17 cellular contexts compared by ENCODE assay signal in the genomic region with DNA sequence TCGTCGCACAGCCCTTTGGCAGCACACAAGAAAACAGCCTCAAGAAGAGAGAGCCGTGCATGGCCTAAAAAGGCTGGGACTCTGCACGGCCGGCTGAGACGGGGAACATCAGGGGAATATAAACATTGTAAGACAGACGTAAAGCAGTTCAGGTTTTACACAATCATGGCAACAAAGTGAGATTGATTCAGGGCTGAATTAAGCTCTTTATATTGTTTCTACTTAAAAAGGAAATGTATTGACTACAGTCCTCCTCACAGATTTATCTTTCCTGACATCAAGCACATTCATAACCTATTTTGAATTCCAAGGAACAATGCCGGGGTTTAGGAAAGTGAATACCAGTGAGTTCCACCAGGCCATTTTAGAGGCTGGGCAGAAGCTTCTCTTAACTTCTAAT. TPM values are rescaled to one million over a fixed set of nuclear protein-coding genes. Genes with fewer than 3 reads are reported as not detected.
DNase-seq lines count a peak whose midpoint lies in the region; ATAC-seq and TF ChIP-seq lines count a peak whose summit lies in the region.
"Had no signal": no experiment of that assay in that cellular context is flagged by ENCODE, and none has a peak within 500 bp of the region (broad histone marks: within the 10 kb centered on the region; RNA-seq: fewer than 3 reads in every experiment).

No MANE protein-coding gene starts in this region.

- intact Hi-C loops in natural killer cell (cut with micrococcal nuclease), result no loop called here

- H3K27ac Mint-ChIP-seq in natural killer cell, result no peak overlapping the region
- no peak overlapping the region for H3K27ac Mint-ChIP-seq in stimulated activated effector memory CD8-positive, alpha-beta T cell treated with anti-CD3 and anti-CD28 coated beads, Interleukin-12 subunit alpha, Interleukin-12 subunit beta, amount 100 ng/mL, for 72 hours
- H3K27ac Mint-ChIP-seq: activated naive CD8-positive, alpha-beta T cell treated with anti-CD3 and anti-CD28 coated beads for 36 hours; immature natural killer cell; natural killer cell treated with Interleukin-12 subunit alpha and Interleukin-12 subunit beta and Interleukin-15 and Interleukin-18, amount 100 ng/mL, for 72 hours had no signal

- H3K27ac ChIP-seq in muscle layer of colon (ENCODE audit: low read depth, low read length) (peak overlapping the region; percentile 95), suprapubic skin (no peak overlapping the region)
- H3K27ac ChIP-seq: foreskin keratinocyte had no signal

- H3K4me3 ChIP-seq in astrocyte of the spinal cord (ENCODE audit: low read depth, low read length) (no peak overlapping the region), fibroblast of villous mesenchyme (ENCODE audit: low read depth, low read length) (no peak overlapping the region), muscle layer of colon (ENCODE audit: low read depth in 1 of 2, low read length in 2 of 2) (no peak overlapping the region), suprapubic skin (no peak overlapping the region), BE2C (ENCODE audit: low read depth, low read length) (no peak overlapping the region)

- H3K27me3 Mint-ChIP-seq in natural killer cell (ENCODE audit: low read depth in 2 of 2), result no peaks in the 10 kb centered on the region
- H3K27me3 Mint-ChIP-seq: activated naive CD8-positive, alpha-beta T cell treated with anti-CD3 and anti-CD28 coated beads for 36 hours had no signal

- H3K36me3 ChIP-seq in muscle layer of colon (ENCODE audit: insufficient read depth, low read length) (peaks cover 11% of the 10 kb centered on the region), suprapubic skin (no peaks in the 10 kb centered on the region), BE2C (no peaks in the 10 kb centered on the region)

- no peak for TF ChIP-seq CTCF in astrocyte of the spinal cord (IDR thresholded peaks at IDR 0.05; ENCODE audit: low read depth, low read length)
- TF ChIP-seq CTCF in fibroblast of villous mesenchyme (IDR thresholded peaks at IDR 0.05; ENCODE audit: insufficient read depth, low read depth, low read length), result no peak
- no peak for TF ChIP-seq CTCF in suprapubic skin (IDR thresholded peaks at IDR 0.05)
- no peak for TF ChIP-seq CTCF in BE2C (IDR thresholded peaks at IDR 0.05; ENCODE audit: low read depth, low read length)
- no peak for TF ChIP-seq CTCF in natural killer cell (IDR thresholded peaks at IDR 0.05)

- no peak for ATAC-seq in natural killer cell
- ATAC-seq in stimulated activated effector memory CD8-positive, alpha-beta T cell treated with anti-CD3 and anti-CD28 coated beads, Interleukin-12 subunit alpha, Interleukin-12 subunit beta, amount 100 ng/mL, for 72 hours, result no peak
- ATAC-seq: activated CD4-positive, CD25-positive, alpha-beta regulatory T cell treated with anti-CD3 and anti-CD28 coated beads, Interleukin-2, amount 50 U/mL, for 24 hours; foreskin keratinocyte; natural killer cell treated with Interleukin-12 subunit alpha and Interleukin-12 subunit beta and Interleukin-15 and Interleukin-18, amount 100 ng/mL, for 72 hours had no signal

- H3K4me1 Mint-ChIP-seq in natural killer cell, result peaks cover 0 to 4% of the 10 kb centered on the region in 2 donors
- H3K4me1 Mint-ChIP-seq in stimulated activated effector memory CD8-positive, alpha-beta T cell treated with anti-CD3 and anti-CD28 coated beads, Interleukin-12 subunit alpha, Interleukin-12 subunit beta, amount 100 ng/mL, for 72 hours, result peaks cover 6% of the 10 kb centered on the region
- H3K4me1 Mint-ChIP-seq: activated naive CD8-positive, alpha-beta T cell treated with anti-CD3 and anti-CD28 coated beads for 36 hours; immature natural killer cell had no signal

- TF ChIP-seq EP300 in suprapubic skin (IDR thresholded peaks at IDR 0.05), result peak; percentile 98

- no peak overlapping the region for H3K9ac ChIP-seq in muscle layer of colon (ENCODE audit: low read length)

- WGBS in suprapubic skin, result 69% methylated on average over 8 of the region's 8 CpGs

- no peak overlapping the region for H3K4me3 Mint-ChIP-seq in natural killer cell
- H3K4me3 Mint-ChIP-seq in stimulated activated effector memory CD8-positive, alpha-beta T cell treated with anti-CD3 and anti-CD28 coated beads, Interleukin-12 subunit alpha, Interleukin-12 subunit beta, amount 100 ng/mL, for 72 hours, result no peak overlapping the region
- H3K4me3 Mint-ChIP-seq: activated naive CD8-positive, alpha-beta T cell treated with anti-CD3 and anti-CD28 coated beads for 36 hours; immature natural killer cell; natural killer cell treated with Interleukin-12 subunit alpha and Interleukin-12 subunit beta and Interleukin-15 and Interleukin-18, amount 100 ng/mL, for 72 hours had no signal

- H3K36me3 Mint-ChIP-seq in natural killer cell, result no peaks in the 10 kb centered on the region
- H3K36me3 Mint-ChIP-seq in stimulated activated effector memory CD8-positive, alpha-beta T cell treated with anti-CD3 and anti-CD28 coated beads, Interleukin-12 subunit alpha, Interleukin-12 subunit beta, amount 100 ng/mL, for 72 hours, result no peaks in the 10 kb centered on the region
- H3K36me3 Mint-ChIP-seq: activated naive CD8-positive, alpha-beta T cell treated with anti-CD3 and anti-CD28 coated beads for 36 hours; immature natural killer cell; natural killer cell treated with Interleukin-12 subunit alpha and Interleukin-12 subunit beta and Interleukin-15 and Interleukin-18, amount 100 ng/mL, for 72 hours had no signal

- H3K9me3 ChIP-seq in muscle layer of colon (ENCODE audit: low read length) (no peaks in the 10 kb centered on the region), suprapubic skin (no peaks in the 10 kb centered on the region), BE2C (no peaks in the 10 kb centered on the region)

- in situ Hi-C loops in astrocyte of the spinal cord (cut with HindIII; ENCODE audit: low sequenced_read_pairs), result no loop called here

- TF ChIP-seq POLR2A in suprapubic skin (IDR thresholded peaks at IDR 0.05), result no peak

- H3K27me3 ChIP-seq in muscle layer of colon (ENCODE audit: control insufficient read depth in 1 of 2, insufficient read depth in 2 of 2, low read length in 2 of 2) (no peaks in the 10 kb centered on the region), suprapubic skin (no peaks in the 10 kb centered on the region), BE2C (no peaks in the 10 kb centered on the region)
- H3K27me3 ChIP-seq: foreskin keratinocyte had no signal

- peak; percentile 24 for DNase-seq in astrocyte of the spinal cord (ENCODE audit: low read depth, low spot score)
- DNase-seq in fibroblast of villous mesenchyme (ENCODE audit: low read depth), result peak; percentile 50
- no peak for DNase-seq in suprapubic skin (ENCODE audit: low spot score in 2 of 2)
- DNase-seq in BE2C, result no peak
- DNase-seq in natural killer cell, result no peak
- no peak for DNase-seq in islet precursor cell
- no peak for DNase-seq in stimulated activated effector memory CD8-positive, alpha-beta T cell treated with anti-CD3 and anti-CD28 coated beads, Interleukin-12 subunit alpha, Interleukin-12 subunit beta, amount 100 ng/mL, for 72 hours (ENCODE audit: low spot score in 2 of 2)
- DNase-seq: activated naive CD8-positive, alpha-beta T cell treated with anti-CD3 and anti-CD28 coated beads for 36 hours; DMS53; foreskin keratinocyte; immature natural killer cell; Kasumi-1; NCI-H510A; SW 1271 had no signal

- peaks cover 94% of the 10 kb centered on the region for H3K4me1 ChIP-seq in muscle layer of colon (ENCODE audit: insufficient read depth, low read length)
- H3K4me1 ChIP-seq in suprapubic skin, result no peaks in the 10 kb centered on the region
- H3K4me1 ChIP-seq in BE2C, result no peaks in the 10 kb centered on the region
- H3K4me1 ChIP-seq: foreskin keratinocyte had no signal

- H3K9me3 Mint-ChIP-seq in natural killer cell, result no peaks in the 10 kb centered on the region
- no peaks in the 10 kb centered on the region for H3K9me3 Mint-ChIP-seq in stimulated activated effector memory CD8-positive, alpha-beta T cell treated with anti-CD3 and anti-CD28 coated beads, Interleukin-12 subunit alpha, Interleukin-12 subunit beta, amount 100 ng/mL, for 72 hours
- H3K9me3 Mint-ChIP-seq: activated naive CD8-positive, alpha-beta T cell treated with anti-CD3 and anti-CD28 coated beads for 36 hours; immature natural killer cell; natural killer cell treated with Interleukin-12 subunit alpha and Interleukin-12 subunit beta and Interleukin-15 and Interleukin-18, amount 100 ng/mL, for 72 hours had no signal

RNA-seq across cellular contexts. Expression of gene SORBS1, which starts 25.2 kb away (rescaled TPM):
- 8.2 and 13.2 TPM in 2 replicates for total RNA-seq in fibroblast of villous mesenchyme
- 10 to 100 TPM; 28.1 to 92.5 (median 41.7) TPM for total RNA-seq in suprapubic skin
- 0.36 TPM for polyA plus RNA-seq in BE2C (2012; ENCODE audit: insufficient read depth, insufficient read length, low read depth)
- total RNA-seq in natural killer cell, result 1 to 10 TPM; 2.4 to 5.4 (median 2.8) TPM

Comparison
In these comparisons a context has a peak if more than half of its experiments do, and no peak if none do; other contexts are left out.
1. DNase-seq: peak in astrocyte of the spinal cord (single experiment) and fibroblast of villous mesenchyme (single experiment); none in suprapubic skin (0 of 2), BE2C (single experiment), natural killer cell (single experiment), islet precursor cell (single experiment) and stimulated activated effector memory CD8-positive, alpha-beta T cell treated with anti-CD3 and anti-CD28 coated beads, Interleukin-12 subunit alpha, Interleukin-12 subunit beta, amount 100 ng/mL, for 72 hours (0 of 2).